Comparison of ENCODE assay signal across 23 cellular contexts in genomic region chr4:6205584-6205965, GRCh38. TPM values are rescaled to one million over a fixed set of nuclear protein-coding genes. Genes with fewer than 3 reads are reported as not detected.
"Had no signal": no experiment of that assay in that cellular context is flagged by ENCODE, and none has a peak within 500 bp of the region (broad histone marks: within the 10 kb centered on the region; RNA-seq: fewer than 3 reads in every experiment).

No MANE protein-coding gene starts in this region.

- FAIRE-seq: bronchial epithelial cell, TTC549 had no signal

- ATAC-seq: activated naive CD8-positive, alpha-beta T cell treated with anti-CD3 and anti-CD28 coated beads, Interleukin-2, amount 50 U/mL, for 24 hours; activated T-cell treated with anti-CD3 and anti-CD28 coated beads, Interleukin-2, amount 50 U/mL, for 4 hours had no signal

- DNase-seq: activated CD4-positive, alpha-beta T cell treated with anti-CD3 and anti-CD28 coated beads, Interleukin-2, amount 10 ng/mL, durations not matched to agents 24 days and 14 days; activated CD4-positive, alpha-beta T cell treated with anti-CD3 and anti-CD28 coated beads, Interleukin-2, amount 50 U/mL, for 4 hours; activated CD8-positive, alpha-beta memory T cell treated with anti-CD3 and anti-CD28 coated beads, Interleukin-2, amount 50 U/mL, for 4 hours; activated gamma-delta T cell treated with Interleukin-2 at 50 U/mL for 16 hours; activated naive CD4-positive, alpha-beta T cell treated with anti-CD3 and anti-CD28 coated beads for 36 hours; activated naive CD8-positive, alpha-beta T cell treated with anti-CD3 and anti-CD28 coated beads, Interleukin-2, amount 50 U/mL, for 24 hours; activated T-cell treated with anti-CD3 and anti-CD28 coated beads for 4 hours; activated T-cell treated with anti-CD3 and anti-CD28 coated beads, Interleukin-2, amount 50 U/mL, for 4 hours; anterior cingulate cortex; Karpas-422; KBM-7; NCI-H1105 treated with DMSO at 0.1 percent for 48 hours; NCI-H1436; NCI-H1694; NCI-H1930; NCI-H2081 treated with DMSO at 0.1 percent for 48 hours; NCI-H345; NCI-H524 treated with DMSO at 0.1 percent for 48 hours; OCI-M1; Right ventricle myocardium superior had no signal

RNA-seq across cellular contexts. Expression of gene JAKMIP1, which starts 5.2 kb away (rescaled TPM):
- total RNA-seq: bronchial epithelial cell, MCF 10A, Right ventricle myocardium superior had no signal
